12 cellular contexts compared by ENCODE assay signal in the genomic region with DNA sequence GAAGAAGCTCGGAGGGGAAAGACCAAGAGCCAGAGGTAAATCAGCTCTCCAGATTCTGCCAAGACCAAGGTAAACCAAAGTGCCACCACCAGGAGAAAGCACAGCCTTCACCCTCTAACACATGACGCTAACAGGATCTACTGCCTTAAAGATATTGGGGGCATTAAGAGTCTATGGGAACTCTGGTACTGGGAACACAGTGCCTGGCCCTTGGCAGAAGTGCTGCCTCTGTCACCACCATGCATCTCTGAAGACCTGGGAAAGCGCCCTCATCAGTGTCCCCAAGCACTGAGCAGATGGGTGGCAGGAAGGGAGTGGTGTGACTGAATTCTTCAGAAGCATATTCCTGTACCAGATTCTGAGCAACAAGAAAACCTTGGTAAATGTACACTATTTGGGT. TPM values are rescaled to one million over a fixed set of nuclear protein-coding genes. Genes with fewer than 3 reads are reported as not detected.
A peak's percentile ranks its signal among the peaks of the same experiment; 100 is the strongest.
DNase-seq lines count a peak whose midpoint lies in the region; ATAC-seq and TF ChIP-seq lines count a peak whose summit lies in the region.
"Had no signal": no experiment of that assay in that cellular context is flagged by ENCODE, and none has a peak within 500 bp of the region (broad histone marks: within the 10 kb centered on the region; RNA-seq: fewer than 3 reads in every experiment).

No MANE protein-coding gene starts in this region.

- H3K9me3 ChIP-seq in heart right ventricle, result no peaks in the 10 kb centered on the region
- no peaks in the 10 kb centered on the region for H3K9me3 ChIP-seq in right atrium auricular region
- H3K9me3 ChIP-seq in mammary epithelial cell (replicated peaks; ENCODE audit: insufficient read depth, low read length), result no peaks in the 10 kb centered on the region
- H3K9me3 ChIP-seq in mucosa of stomach (ENCODE audit: control insufficient read depth, low read length), result no peaks in the 10 kb centered on the region
- no peaks in the 10 kb centered on the region for H3K9me3 ChIP-seq in upper lobe of left lung
- H3K9me3 ChIP-seq: testis had no signal

- TF ChIP-seq CTCF in heart right ventricle (IDR thresholded peaks at IDR 0.05), result no peak
- TF ChIP-seq CTCF in right atrium auricular region (IDR thresholded peaks at IDR 0.05), result no peak
- no peak for TF ChIP-seq CTCF in mammary epithelial cell (conservative IDR thresholded peaks at IDR 0.05 in 1 of 2, IDR thresholded peaks at IDR 0.05 in 1 of 2; ENCODE audit: extremely low read depth in 1 of 2, insufficient read depth in 1 of 2, low read depth in 1 of 2, low read length in 2 of 2)
- TF ChIP-seq CTCF in upper lobe of left lung (IDR thresholded peaks at IDR 0.05), result no peak

- no peak overlapping the region for H2AFZ ChIP-seq in mammary epithelial cell (ENCODE audit: low read depth, low read length)

- peaks cover 0 to 4% (median 0%) of the 10 kb centered on the region in 7 donors for H3K27me3 ChIP-seq in heart right ventricle
- no peaks in the 10 kb centered on the region for H3K27me3 ChIP-seq in right atrium auricular region
- no peaks in the 10 kb centered on the region for H3K27me3 ChIP-seq in mammary epithelial cell (ENCODE audit: insufficient read depth, low read length)
- H3K27me3 ChIP-seq in mucosa of stomach (ENCODE audit: control insufficient read depth, insufficient read depth, low read length), result no peaks in the 10 kb centered on the region
- no peaks in the 10 kb centered on the region for H3K27me3 ChIP-seq in upper lobe of left lung
- H3K27me3 ChIP-seq: testis had no signal

- no peak for TF ChIP-seq POLR2A in upper lobe of left lung (IDR thresholded peaks at IDR 0.05)

- peaks cover 19% of the 10 kb centered on the region for H3K79me2 ChIP-seq in mammary epithelial cell (ENCODE audit: insufficient read depth, low read length)

- WGBS in heart right ventricle, 2 donors, result 84 to 85% methylated on average over 3 of the region's 3 CpGs
- 97% methylated on average over 3 of the region's 3 CpGs for WGBS in mammary epithelial cell (ENCODE audit: low coverage, missing lambda C conversion rate)
- WGBS in upper lobe of left lung, 2 donors, result 74 to 79% methylated on average over 3 of the region's 3 CpGs

- H3K4me2 ChIP-seq in mammary epithelial cell (ENCODE audit: insufficient read depth, low read depth, low read length), result peak overlapping the region; percentile 98

- no peak overlapping the region for H3K9ac ChIP-seq in mammary epithelial cell (ENCODE audit: insufficient read depth, low read length)
- peak overlapping the region; percentile 56 for H3K9ac ChIP-seq in mucosa of stomach (ENCODE audit: low read length)

- H3K36me3 ChIP-seq in heart right ventricle, result peaks cover 0 to 41% (median 5%) of the 10 kb centered on the region in 9 donors
- H3K36me3 ChIP-seq in right atrium auricular region, result peaks cover 14% of the 10 kb centered on the region
- H3K36me3 ChIP-seq in mammary epithelial cell (ENCODE audit: insufficient read depth, low read length), result no peaks in the 10 kb centered on the region
- no peaks in the 10 kb centered on the region for H3K36me3 ChIP-seq in mucosa of stomach (ENCODE audit: control insufficient read depth, insufficient read depth, low read length)
- H3K36me3 ChIP-seq in upper lobe of left lung, result peaks cover 0 to 31% (median 7%) of the 10 kb centered on the region in 4 donors

- no peak for TF ChIP-seq EP300 in upper lobe of left lung (IDR thresholded peaks at IDR 0.05)

- DNase-seq in heart right ventricle (no peak), right atrium auricular region (ENCODE audit: low spot score) (no peak), mammary epithelial cell (no peak), upper lobe of left lung (no peak), NCI-H524 treated with DMSO at 0.1 percent for 48 hours (lab: John Stamatoyannopoulos, UW) (no peak)
- DNase-seq: central memory CD4-positive, alpha-beta T cell had no signal

- CTCF ChIA-PET in mammary epithelial cell (lab: Charles Lee; ENCODE audit: low non-redundant PET), result no interaction called here

- TSS peak; percentile 19 for BruUV-seq in mammary epithelial cell (replicated peaks; lab: Mats Ljungman, UMichigan)

- H4K20me1 ChIP-seq in mammary epithelial cell (ENCODE audit: insufficient read depth, low read length), result no peaks in the 10 kb centered on the region

- H3K4me3 ChIP-seq in heart right ventricle (peak overlapping the region in 6 of 10 donors; percentile 76 to 93 (median 85)), right atrium auricular region (no peak overlapping the region), mammary epithelial cell (replicated peaks in 1 of 3; ENCODE audit: insufficient read depth in 1 of 3, low read depth in 2 of 3, low read length in 3 of 3) (peak overlapping the region in 1 of 3 experiments; percentile 80), mucosa of stomach (ENCODE audit: low read length) (no peak overlapping the region), upper lobe of left lung (peak overlapping the region in 3 of 4 donors; percentile 87 to 94 (median 89))

- no peak for ATAC-seq in heart right ventricle
- no peak for ATAC-seq in upper lobe of left lung (ENCODE audit: low FRiP score in 2 of 2)
- no peak for ATAC-seq in HG02852 (IDR thresholded peaks at IDR 0.05; ENCODE audit: unreplicated experiment)
- ATAC-seq in HG03175 (IDR thresholded peaks at IDR 0.05; ENCODE audit: unreplicated experiment), result no peak

- in situ Hi-C loops in mammary epithelial cell (cut with MboI; ENCODE audit: low sequenced_read_pairs in 2 of 2), result no loop called here

- intact Hi-C loops in heart right ventricle (cut with DNase I), result loop anchor here in 2 of 10 donors (5.0 kb wide), 2 partner anchors 37 to 67 kb away; partner anchors contain the start of gene LAP3 (in 1 of the 2)
- intact Hi-C loops in mammary epithelial cell (cut with micrococcal nuclease), result no loop called here

- H3K27ac ChIP-seq in heart right ventricle (peak overlapping the region in 1 of 10 donors; percentile 85), right atrium auricular region (no peak overlapping the region), mammary epithelial cell (ENCODE audit: insufficient read depth, low read depth, low read length) (no peak overlapping the region), upper lobe of left lung (peak overlapping the region in 3 of 4 donors; percentile 70 to 88 (median 71))

- dilution Hi-C loops in mammary epithelial cell (cut with HindIII; ENCODE audit: low sequenced_read_pairs), result no loop called here

- peaks cover 0 to 27% (median 19%) of the 10 kb centered on the region in 9 donors for H3K4me1 ChIP-seq in heart right ventricle
- peaks cover 0 to 18% of the 10 kb centered on the region in 2 donors for H3K4me1 ChIP-seq in right atrium auricular region
- H3K4me1 ChIP-seq in mammary epithelial cell (ENCODE audit: insufficient read depth, low read length), result peaks cover 29% of the 10 kb centered on the region
- no peaks in the 10 kb centered on the region for H3K4me1 ChIP-seq in mucosa of stomach (ENCODE audit: control insufficient read depth, insufficient read depth, low read length)
- H3K4me1 ChIP-seq in upper lobe of left lung, result peaks cover 14 to 39% (median 29%) of the 10 kb centered on the region in 4 donors

RNA-seq across cellular contexts. Expression of gene QDPR, which starts 1.3 kb away (rescaled TPM):
- 10 to 100 TPM; 43.4 to 68.4 (median 58.4) TPM for total RNA-seq in heart right ventricle
- 10 to 100 TPM; 21.6 to 23.5 TPM for polyA plus RNA-seq in heart right ventricle
- 10 to 100 TPM in 1 of 2 donors, 1 to 10 TPM in 1; 5.8 to 14.8 TPM for total RNA-seq in right atrium auricular region
- total RNA-seq in mammary epithelial cell, result 10 to 100 TPM in 1 of 2 donors, 1 to 10 TPM in 1; 8.2 to 39.1 TPM
- 42.2 TPM for polyA plus RNA-seq in mammary epithelial cell
- polyA minus RNA-seq in mammary epithelial cell, result 55.1 TPM
- 10 to 100 TPM; 16.3 to 48.4 (median 22.7) TPM for total RNA-seq in upper lobe of left lung

RNA-seq across cellular contexts. Expression of gene CLRN2, which starts 4.4 kb away (rescaled TPM):
- total RNA-seq in heart right ventricle (not detected), right atrium auricular region (not detected), mammary epithelial cell (not detected), upper lobe of left lung (not detected)
- polyA plus RNA-seq in heart right ventricle (not detected), mammary epithelial cell (not detected)
- polyA minus RNA-seq in mammary epithelial cell, result not detected
- total RNA-seq: myocyte; T-helper 1 cell treated with Interleukin-12 subunit alpha and Interleukin-12 subunit beta and Interleukin-4 antibody, amounts not matched to agents 30 ng/mL and 1 ng/mL, for 36 hours; testis had no signal

Comparison
In these comparisons a context has a peak if more than half of its experiments do, and no peak if none do; other contexts are left out.
1. H3K4me3 ChIP-seq: peak in heart right ventricle (6 of 10) and upper lobe of left lung (3 of 4); none in right atrium auricular region (0 of 2) and mucosa of stomach (single experiment).
2. H3K27ac ChIP-seq: peak in upper lobe of left lung (3 of 4); none in right atrium auricular region (0 of 2) and mammary epithelial cell (single experiment).